8 cellular contexts compared by ENCODE assay signal in genomic region chr20:31861346-31862156, GRCh38. TPM values are rescaled to one million over a fixed set of nuclear protein-coding genes. Genes with fewer than 3 reads are reported as not detected.
DNase-seq lines count a peak whose midpoint lies in the region; ATAC-seq, FAIRE-seq and TF ChIP-seq lines count a peak whose summit lies in the region.

No MANE protein-coding gene starts in this region.

- TF ChIP-seq CTCF in 22Rv1 (IDR thresholded peaks at IDR 0.05) = no peak
- TF ChIP-seq CTCF in K562 (IDR thresholded peaks at IDR 0.05 in 2 of 3, conservative IDR thresholded peaks at IDR 0.05 in 1 of 3; ENCODE audit: insufficient read depth in 2 of 3, low read depth in 1 of 3, low read length in 3 of 3) = no peak

- ATAC-seq in GM18907 (IDR thresholded peaks at IDR 0.05; ENCODE audit: unreplicated experiment) (peak; percentile 60), K562 (peak; percentile 98)

- H3K4me1 Mint-ChIP-seq in immature natural killer cell = peaks cover 0 to 4% of the 10 kb centered on the region in 2 donors

- peak overlapping the region in 1 of 6 donors; percentile 58 for H3K27ac Mint-ChIP-seq in immature natural killer cell

- H3K9me1 ChIP-seq in K562 (ENCODE audit: control insufficient read depth, insufficient read depth, low read length) = peaks cover 2% of the 10 kb centered on the region

- H3K27me3 Mint-ChIP-seq in immature natural killer cell (ENCODE audit: low read depth in 3 of 3) = peaks cover 4 to 16% (median 6%) of the 10 kb centered on the region in 3 donors

- H3K4me2 ChIP-seq in K562 (ENCODE audit: insufficient read depth, low read length) = peak overlapping the region; percentile 70

- H3K79me2 ChIP-seq in K562 (ENCODE audit: control insufficient read depth, insufficient read depth, low read length) = no peaks in the 10 kb centered on the region

- TF ChIP-seq EP300 in K562 (IDR thresholded peaks at IDR 0.05; ENCODE audit: low read length) = no peak

- H3K4me3 ChIP-seq in K562 = peak overlapping the region; percentile 40

- no peaks in the 10 kb centered on the region for H3K36me3 ChIP-seq in K562 (ENCODE audit: control insufficient read depth, insufficient read depth, low read length)

- peak overlapping the region; percentile 50; the same call in 1 of the 2 replicates for H3K27ac ChIP-seq in 22Rv1
- no peak overlapping the region for H3K27ac ChIP-seq in K562 (ENCODE audit: extremely low read depth, low read depth, low read length)

- no peak for TF ChIP-seq POLR2A in K562 (conservative IDR thresholded peaks at IDR 0.05)

- no peak for FAIRE-seq in K562 (lab: Jason Lieb, UNC)

- DNase-seq in NCI-H1105 treated with DMSO at 0.1 percent for 48 hours (lab: John Stamatoyannopoulos, UW) (peak; percentile 90), T-helper 22 cell (ENCODE audit: low read depth) (peak; percentile 39), K562 (ENCODE audit: extremely low read depth in 1 of 4, low spot score in 3 of 4) (peak; percentile 78 to 99 (median 98)), immature natural killer cell (peak; percentile 67 to 78 (median 77))
- peak; percentile 33 to 47 for DNase-seq in stimulated activated CD4-positive, alpha-beta T cell treated with anti-CD3 and anti-CD28 coated beads, Interleukin-15, amount 100 ng/mL, for 1 hour (ENCODE audit: low read depth in 1 of 2, low spot score in 1 of 2)
- no peak for DNase-seq in NK-92 treated with Interleukin-12 subunit alpha and Interleukin-12 subunit beta, amount 100 ng/mL, for 24 hours (lab: John Stamatoyannopoulos, UW)

- CTCF ChIA-PET in K562 (lab: Yijun Ruan, JAX; ENCODE audit: low intra/inter-chr PET ratio) = no interaction called here

- peak overlapping the region; percentile 45 to 78 (median 56) for H3K4me3 Mint-ChIP-seq in immature natural killer cell

- no peak for TF ChIP-seq RAD21 in K562 (CRISPR knock-in tag; conservative IDR thresholded peaks at IDR 0.05 in 1 of 2, IDR thresholded peaks at IDR 0.05 in 1 of 2)

- H3K4me1 ChIP-seq in K562 (replicated peaks in 1 of 2; ENCODE audit: control insufficient read depth in 2 of 2, insufficient read depth in 2 of 2, low read length in 2 of 2) = peaks cover 0 to 17% of the 10 kb centered on the region in 2 experiments; a peak in 3 of 5 replicates

- no peaks in the 10 kb centered on the region for H3K36me3 Mint-ChIP-seq in immature natural killer cell

- peak overlapping the region in 1 of 2 experiments; percentile 88; a peak in 3 of 4 replicates for H3K9ac ChIP-seq in K562 (ENCODE audit: insufficient read depth in 1 of 2, low read depth in 2 of 2, low read length in 2 of 2)

- in situ Hi-C loops in K562 (cut with MboI) = loop anchor here (5.0 kb wide), 1 partner anchor 91 kb away; the partner anchor contains the start of gene PDRG1

- H3K9me3 ChIP-seq in K562 (replicated peaks; ENCODE audit: control insufficient read depth, insufficient read depth, low read depth, low read length) = no peaks in the 10 kb centered on the region

- H3K9me3 Mint-ChIP-seq in immature natural killer cell = no peaks in the 10 kb centered on the region

- BruUV-seq in K562 (replicated peaks; lab: Mats Ljungman, UMichigan) = no TSS peak

- 2% methylated on average over 33 of the region's 62 CpGs for WGBS in K562 (ENCODE audit: insufficient coverage, low coverage, missing lambda C conversion rate)

- POLR2A ChIA-PET in K562 (lab: Yijun Ruan, JAX) = interaction anchor here (0.6 to 0.8 kb wide), 2 partner anchors 147 to 259 kb away, joined by 3 read pairs; no protein-coding TSS in a partner anchor

- peak overlapping the region; percentile 76 for H2AFZ ChIP-seq in K562 (ENCODE audit: low read depth, low read length)

- peaks cover 14% of the 10 kb centered on the region for H4K20me1 ChIP-seq in K562 (replicated peaks; ENCODE audit: control insufficient read depth, insufficient read depth, low read length)

- intact Hi-C loops in K562 (cut with micrococcal nuclease) = no loop called here

- peaks cover 23 to 67% of the 10 kb centered on the region in 2 experiments for H3K27me3 ChIP-seq in K562 (ENCODE audit: control insufficient read depth in 2 of 2, insufficient read depth in 2 of 2, low read length in 2 of 2)

RNA-seq across cellular contexts. Expression of gene DUSP15, which starts 8.8 kb away (rescaled TPM):
- total RNA-seq in K562 (2011; cell fraction: chromatin; rRNA removed; ENCODE audit: low replicate concordance) = 0.53 TPM in 1 of 2 replicates, not detected in the other
- 0.33 and 0.39 TPM in 2 replicates for total RNA-seq in K562 (2011; cell fraction: nucleolus; rRNA removed)
- 0.29 and 0.84 TPM in 2 replicates for total RNA-seq in K562 (2011; cell fraction: nucleoplasm; rRNA removed)
- total RNA-seq in K562 (2014; rRNA removed) = not detected in 2 replicates
- not detected in 2 replicates for total RNA-seq in K562 (2014; rRNA removed; fragmentation: Illumina TruSeq; extraction: Trizol)
- not detected in 2 replicates for total RNA-seq in K562 (2015; rRNA removed; fragmentation: Illumina TruSeq; extraction: Trizol)
- total RNA-seq in K562 (2021) = not detected in 2 replicates
- polyA plus RNA-seq in K562 (2011; rRNA removed) = not detected in 2 replicates
- 0.09 and 0.16 TPM in 2 replicates for polyA plus RNA-seq in K562 (2011; cell fraction: cytosol; rRNA removed)
- polyA plus RNA-seq in K562 (2011; cell fraction: nucleus; rRNA removed) = 0.15 and 0.28 TPM in 2 replicates
- polyA plus RNA-seq in K562 (2012) = 0.22 TPM in 1 of 2 replicates, not detected in the other
- polyA plus RNA-seq in K562 (2014; fragmentation: Illumina TruSeq; extraction: Trizol) = not detected in 2 replicates
- polyA plus RNA-seq in K562 (2014; fragmentation: Nextera tagmentation; extraction: Ambion mirVana) = not detected
- 0.34 and 0.66 TPM in 2 replicates for polyA plus RNA-seq in K562 (2014; rRNA removed)
- polyA minus RNA-seq in K562 (2011; rRNA and poly(A)+ RNA removed) = not detected in 2 replicates
- polyA minus RNA-seq in K562 (2011; cell fraction: cytosol; rRNA and poly(A)+ RNA removed) = not detected in 2 replicates
- not detected in 2 replicates for polyA minus RNA-seq in K562 (2011; cell fraction: nucleus; rRNA and poly(A)+ RNA removed)
- not detected for polyA plus RNA-seq in immature natural killer cell

RNA-seq across cellular contexts. Expression of gene TTLL9, which starts 8.9 kb away (rescaled TPM):
- not detected in 2 replicates for total RNA-seq in K562 (2011; cell fraction: chromatin; rRNA removed; ENCODE audit: low replicate concordance)
- total RNA-seq in K562 (2011; cell fraction: nucleolus; rRNA removed) = not detected in 2 replicates
- total RNA-seq in K562 (2011; cell fraction: nucleoplasm; rRNA removed) = not detected in 2 replicates
- not detected in 2 replicates for total RNA-seq in K562 (2014; rRNA removed)
- total RNA-seq in K562 (2014; rRNA removed; fragmentation: Illumina TruSeq; extraction: Trizol) = not detected in 2 replicates
- not detected in 2 replicates for total RNA-seq in K562 (2015; rRNA removed; fragmentation: Illumina TruSeq; extraction: Trizol)
- not detected in 2 replicates for total RNA-seq in K562 (2021)
- polyA plus RNA-seq in K562 (2011; rRNA removed) = not detected in 2 replicates
- polyA plus RNA-seq in K562 (2011; cell fraction: cytosol; rRNA removed) = not detected in 2 replicates
- polyA plus RNA-seq in K562 (2011; cell fraction: nucleus; rRNA removed) = not detected in 2 replicates
- not detected in 2 replicates for polyA plus RNA-seq in K562 (2012)
- not detected in 2 replicates for polyA plus RNA-seq in K562 (2014; fragmentation: Illumina TruSeq; extraction: Trizol)
- under 1 TPM in 1 of 2 experiments, not detected in 1; 0.06 TPM for polyA plus RNA-seq in K562 (2014; fragmentation: Nextera tagmentation; extraction: Ambion mirVana)
- 0.07 TPM in 1 of 2 replicates, not detected in the other for polyA plus RNA-seq in K562 (2014; rRNA removed)
- not detected in 2 replicates for polyA minus RNA-seq in K562 (2011; rRNA and poly(A)+ RNA removed)
- polyA minus RNA-seq in K562 (2011; cell fraction: cytosol; rRNA and poly(A)+ RNA removed) = not detected in 2 replicates
- not detected in 2 replicates for polyA minus RNA-seq in K562 (2011; cell fraction: nucleus; rRNA and poly(A)+ RNA removed)
- under 1 TPM in 1 of 3 donors, not detected in 2; 0.37 TPM for polyA plus RNA-seq in immature natural killer cell

RNA-seq across cellular contexts. Expression of gene FOXS1, which starts 16.1 kb away (rescaled TPM):
- total RNA-seq in K562 (2011; cell fraction: chromatin; rRNA removed; ENCODE audit: low replicate concordance) = not detected in 2 replicates
- total RNA-seq in K562 (2011; cell fraction: nucleolus; rRNA removed) = not detected in 2 replicates
- not detected in 2 replicates for total RNA-seq in K562 (2011; cell fraction: nucleoplasm; rRNA removed)
- total RNA-seq in K562 (2014; rRNA removed) (not detected in 2 replicates), K562 (2014; rRNA removed; fragmentation: Illumina TruSeq; extraction: Trizol) (not detected in 2 replicates), K562 (2015; rRNA removed; fragmentation: Illumina TruSeq; extraction: Trizol) (not detected in 2 replicates), K562 (2021) (not detected in 2 replicates)
- polyA plus RNA-seq in K562 (2011; rRNA removed) (not detected in 2 replicates), K562 (2014; fragmentation: Illumina TruSeq; extraction: Trizol) (not detected in 2 replicates), K562 (2014; fragmentation: Nextera tagmentation; extraction: Ambion mirVana) (not detected), K562 (2014; rRNA removed) (not detected in 2 replicates), immature natural killer cell (not detected)
- polyA plus RNA-seq in K562 (2011; cell fraction: cytosol; rRNA removed) = not detected in 2 replicates
- not detected in 2 replicates for polyA plus RNA-seq in K562 (2011; cell fraction: nucleus; rRNA removed)
- polyA plus RNA-seq in K562 (2012) = not detected in 2 replicates
- polyA minus RNA-seq in K562 (2011; rRNA and poly(A)+ RNA removed) = not detected in 2 replicates
- not detected in 2 replicates for polyA minus RNA-seq in K562 (2011; cell fraction: cytosol; rRNA and poly(A)+ RNA removed)
- not detected in 2 replicates for polyA minus RNA-seq in K562 (2011; cell fraction: nucleus; rRNA and poly(A)+ RNA removed)

RNA-seq across cellular contexts. Expression of gene MYLK2, which starts 42.4 kb away (rescaled TPM):
- 0.53 and 0.69 TPM in 2 replicates for total RNA-seq in K562 (2011; cell fraction: chromatin; rRNA removed; ENCODE audit: low replicate concordance)
- total RNA-seq in K562 (2011; cell fraction: nucleolus; rRNA removed) = 0.33 and 0.79 TPM in 2 replicates
- 0.31 and 0.44 TPM in 2 replicates for total RNA-seq in K562 (2011; cell fraction: nucleoplasm; rRNA removed)
- total RNA-seq in K562 (2014; rRNA removed) = 0.33 and 0.45 TPM in 2 replicates
- total RNA-seq in K562 (2014; rRNA removed; fragmentation: Illumina TruSeq; extraction: Trizol) = 0.07 and 0.10 TPM in 2 replicates
- total RNA-seq in K562 (2015; rRNA removed; fragmentation: Illumina TruSeq; extraction: Trizol) = 0.18 and 0.30 TPM in 2 replicates
- 0.25 and 0.53 TPM in 2 replicates for total RNA-seq in K562 (2021)
- polyA plus RNA-seq in K562 (2011; rRNA removed) = 0.15 and 0.22 TPM in 2 replicates
- polyA plus RNA-seq in K562 (2011; cell fraction: cytosol; rRNA removed) = 0.13 and 0.18 TPM in 2 replicates
- 0.79 and 0.84 TPM in 2 replicates for polyA plus RNA-seq in K562 (2011; cell fraction: nucleus; rRNA removed)
- 0.25 and 0.43 TPM in 2 replicates for polyA plus RNA-seq in K562 (2012)
- polyA plus RNA-seq in K562 (2014; fragmentation: Illumina TruSeq; extraction: Trizol) = 0.12 and 0.26 TPM in 2 replicates
- polyA plus RNA-seq in K562 (2014; fragmentation: Nextera tagmentation; extraction: Ambion mirVana) = not detected
- 0.28 and 0.41 TPM in 2 replicates for polyA plus RNA-seq in K562 (2014; rRNA removed)
- 0.11 and 0.18 TPM in 2 replicates for polyA minus RNA-seq in K562 (2011; rRNA and poly(A)+ RNA removed)
- not detected in 2 replicates for polyA minus RNA-seq in K562 (2011; cell fraction: cytosol; rRNA and poly(A)+ RNA removed)
- 0.13 and 0.78 TPM in 2 replicates for polyA minus RNA-seq in K562 (2011; cell fraction: nucleus; rRNA and poly(A)+ RNA removed)
- polyA plus RNA-seq in immature natural killer cell = not detected
